In the genomic region with DNA sequence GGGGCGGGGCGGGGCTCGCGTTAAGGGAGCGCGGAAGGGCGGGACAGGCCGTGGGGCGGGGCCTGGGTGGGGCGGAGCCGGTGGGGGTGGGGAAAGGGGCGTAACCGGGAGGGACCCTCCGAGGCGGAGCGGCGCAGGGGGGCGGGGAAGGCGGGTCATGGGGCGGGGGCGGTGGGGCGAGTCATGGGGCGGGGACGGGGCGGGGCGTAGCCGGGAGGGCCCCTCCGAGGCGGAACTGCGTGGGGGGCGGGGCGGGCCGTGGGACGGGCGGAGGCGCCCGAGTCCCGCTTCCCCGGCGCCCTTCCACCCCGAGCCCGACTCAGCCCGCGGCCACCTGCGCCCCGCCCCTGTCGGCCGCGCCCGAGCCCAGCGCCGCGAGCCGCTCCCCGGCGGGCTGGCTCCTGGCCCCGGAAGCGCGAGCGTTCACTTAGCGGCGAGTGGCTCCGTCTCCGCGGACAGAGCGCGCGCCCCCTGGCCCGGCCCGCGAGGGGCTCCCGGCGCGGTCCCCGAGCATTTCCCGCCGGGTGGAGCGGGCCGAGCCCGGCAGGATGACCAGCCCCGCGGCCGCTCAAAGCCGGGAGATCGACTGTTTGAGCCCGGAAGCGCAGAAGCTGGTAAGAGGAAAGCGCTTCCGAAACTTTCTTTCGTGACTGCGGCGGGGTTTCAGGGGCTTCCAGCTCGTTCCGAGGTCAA, we compare ENCODE assay signal across 8 cellular contexts.
DNase-seq lines count a peak whose midpoint lies in the region; ATAC-seq and TF ChIP-seq lines count a peak whose summit lies in the region.

No MANE protein-coding gene starts in this region.

- no peaks in the 10 kb centered on the region for H3K36me3 ChIP-seq in neutrophil
- no peaks in the 10 kb centered on the region for H3K36me3 ChIP-seq in thoracic aorta

- H3K9me3 ChIP-seq in neutrophil (no peaks in the 10 kb centered on the region), thoracic aorta (no peaks in the 10 kb centered on the region)

- peak; percentile 43 for ATAC-seq in GM21576 (IDR thresholded peaks at IDR 0.05; ENCODE audit: unreplicated experiment)
- peak; percentile 55 for ATAC-seq in foreskin keratinocyte
- peak; percentile 1 for ATAC-seq in thoracic aorta (ENCODE audit: insufficient number of reproducible peaks, low FRiP score, low read depth)

- peaks cover 12% of the 10 kb centered on the region for H3K4me1 ChIP-seq in foreskin keratinocyte
- peaks cover 81 to 83% of the 10 kb centered on the region in 2 experiments for H3K4me1 ChIP-seq in neutrophil (ENCODE audit: control insufficient read depth in 1 of 2, insufficient read depth in 1 of 2, low read depth in 1 of 2, low read length in 1 of 2)
- peaks cover 58 to 79% of the 10 kb centered on the region in 2 donors for H3K4me1 ChIP-seq in thoracic aorta (ENCODE audit: control insufficient read depth in 1 of 2, low read depth in 2 of 2)

- H3K27ac ChIP-seq in foreskin keratinocyte: peak overlapping the region; percentile 97
- peak overlapping the region; percentile 100 for H3K27ac ChIP-seq in neutrophil
- peak overlapping the region; percentile 97 to 99 for H3K27ac ChIP-seq in thoracic aorta

- TF ChIP-seq CTCF in foreskin keratinocyte (conservative IDR thresholded peaks at IDR 0.05): peak; percentile 3
- peak; percentile 72 for TF ChIP-seq CTCF in neutrophil (IDR thresholded peaks at IDR 0.05)
- TF ChIP-seq CTCF in thoracic aorta (IDR thresholded peaks at IDR 0.05): no peak

- DNase-seq in DMS153 treated with DMSO at 0.1 percent for 48 hours (lab: John Stamatoyannopoulos, UW; ENCODE audit: unreplicated experiment) (peak; percentile 87), KG1 (lab: John Stamatoyannopoulos, UW) (peak; percentile 85), activated gamma-delta T cell (lab: John Stamatoyannopoulos, UW) (peak; percentile 97), foreskin keratinocyte (peak in 1 of 2 donors; percentile 62), thoracic aorta (ENCODE audit: low spot score) (peak; percentile 74)

- H3K27me3 ChIP-seq in foreskin keratinocyte (no peaks in the 10 kb centered on the region), neutrophil (no peaks in the 10 kb centered on the region), thoracic aorta (replicated peaks; ENCODE audit: insufficient read depth) (no peaks in the 10 kb centered on the region)

- H3K4me3 ChIP-seq in neutrophil (ENCODE audit: low read depth in 1 of 2, low read length in 1 of 2) (peak overlapping the region; percentile 93 to 95), thoracic aorta (peak overlapping the region; percentile 84)

- peak; percentile 53 for TF ChIP-seq POLR2A in Raji (IDR thresholded peaks at IDR 0.05; ENCODE audit: insufficient read depth, low read depth, low read length)

Comparison
In these comparisons a context has a peak if more than half of its experiments do, and no peak if none do; other contexts are left out.
1. ATAC-seq: peak in every context shown above with its lines; median percentile 55 in foreskin keratinocyte; 43 in GM21576; 1 in thoracic aorta.